Comparison of ENCODE assay signal across 8 cellular contexts in genomic region chrX:20267599-20267923, GRCh38. TPM values are rescaled to one million over a fixed set of nuclear protein-coding genes. Genes with fewer than 3 reads are reported as not detected.
A peak's percentile ranks its signal among the peaks of the same experiment; 100 is the strongest.
DNase-seq lines count a peak whose midpoint lies in the region; ATAC-seq, FAIRE-seq and TF ChIP-seq lines count a peak whose summit lies in the region.

No MANE protein-coding gene starts in this region.

- H3K9me3 ChIP-seq in SK-N-SH (no peaks in the 10 kb centered on the region), astrocyte (ENCODE audit: insufficient read depth, low read depth, low read length) (no peaks in the 10 kb centered on the region), HepG2 (ENCODE audit: low read length) (no peaks in the 10 kb centered on the region)

- H3K36me3 ChIP-seq in SK-N-SH (replicated peaks in 1 of 2; ENCODE audit: control insufficient read depth in 1 of 2, insufficient read depth in 2 of 2, low read length in 1 of 2) (no peaks in the 10 kb centered on the region), astrocyte (ENCODE audit: insufficient read depth, low read length) (no peaks in the 10 kb centered on the region), HepG2 (replicated peaks in 1 of 2; ENCODE audit: control insufficient read depth in 1 of 2, insufficient read depth in 2 of 2, low read length in 2 of 2) (no peaks in the 10 kb centered on the region; a peak in 1 of 5 replicates)

- no peaks in the 10 kb centered on the region for H3K27me3 Mint-ChIP-seq in astrocyte (ENCODE audit: low read depth, unreplicated experiment)

- H2AFZ ChIP-seq in SK-N-SH (ENCODE audit: low read depth) (peak overlapping the region; percentile 73; the same call in 1 of the 2 replicates), astrocyte (ENCODE audit: low read depth, low read length) (peak overlapping the region; percentile 82), HepG2 (ENCODE audit: low read length) (no peak overlapping the region)

- H3K4me1 ChIP-seq in SK-N-SH (ENCODE audit: control insufficient read depth in 1 of 2, insufficient read depth in 2 of 2, low read depth in 1 of 2, low read length in 1 of 2): no peaks in the 10 kb centered on the region; a peak in 2 of 4 replicates
- H3K4me1 ChIP-seq in astrocyte (ENCODE audit: insufficient read depth, low read length): peaks cover 15% of the 10 kb centered on the region
- H3K4me1 ChIP-seq in HepG2 (ENCODE audit: insufficient read depth, low read length): peaks cover 54% of the 10 kb centered on the region

- no peaks in the 10 kb centered on the region for H3K36me3 Mint-ChIP-seq in astrocyte (ENCODE audit: low read depth, unreplicated experiment)

- H3K4me2 ChIP-seq in SK-N-SH (peak overlapping the region; percentile 70), astrocyte (ENCODE audit: low read length) (peak overlapping the region; percentile 86), HepG2 (ENCODE audit: low read depth, low read length) (no peak overlapping the region)

- DNase-seq in SK-N-SH (no peak), astrocyte (ENCODE audit: low read depth) (no peak), HepG2 (ENCODE audit: low spot score) (no peak), GDM1 (lab: John Stamatoyannopoulos, UW) (no peak), NCI-H446 treated with DMSO at 0.1 percent for 48 hours (lab: John Stamatoyannopoulos, UW) (no peak), NCI-H1694 treated with DMSO at 0.1 percent for 48 hours (lab: John Stamatoyannopoulos, UW) (no peak)

- CTCF ChIA-PET in SK-N-SH (lab: Yijun Ruan, JAX) (interaction anchor here (1.3 kb wide), 1 partner anchor 14 kb away, joined by 3 read pairs; no protein-coding TSS in a partner anchor), HepG2 (lab: Yijun Ruan, JAX; ENCODE audit: low intra/inter-chr PET ratio, low total read pairs) (no interaction called here)

- intact Hi-C loops in HepG2 (cut with micrococcal nuclease; ENCODE audit: unreplicated experiment): no loop called here

- H4K20me1 ChIP-seq in SK-N-SH (ENCODE audit: insufficient read depth) (peaks cover 6% of the 10 kb centered on the region), astrocyte (ENCODE audit: insufficient read depth, low read length) (peaks cover 6% of the 10 kb centered on the region), HepG2 (ENCODE audit: insufficient read depth, low read length) (no peaks in the 10 kb centered on the region)

- FAIRE-seq in astrocyte (lab: Jason Lieb, UNC): no peak
- FAIRE-seq in HepG2 (lab: Jason Lieb, UNC): no peak

- BruUV-seq in HepG2 (replicated peaks; lab: Mats Ljungman, UMichigan): no TSS peak

- peaks cover 17% of the 10 kb centered on the region for H3F3A ChIP-seq in SK-N-SH (replicated peaks; ENCODE audit: insufficient read depth)

- H3K79me2 ChIP-seq in SK-N-SH (ENCODE audit: insufficient read depth): peaks cover 25% of the 10 kb centered on the region
- H3K79me2 ChIP-seq in astrocyte (ENCODE audit: insufficient read depth, low read length): peaks cover 32% of the 10 kb centered on the region
- H3K79me2 ChIP-seq in HepG2 (ENCODE audit: insufficient read depth, low read length): peaks cover 38% of the 10 kb centered on the region

- 9% methylated on average over 15 of the region's 15 CpGs for WGBS in SK-N-SH (ENCODE audit: low lambda C conversion rate)
- WGBS in HepG2 (ENCODE audit: low lambda C conversion rate): 93% methylated on average over 15 of the region's 15 CpGs

- H3K4me3 ChIP-seq in SK-N-SH (ENCODE audit: low read depth in 2 of 2, low read length in 1 of 2) (peak overlapping the region; percentile 50 to 66), astrocyte (ENCODE audit: insufficient read depth, low read depth, low read length) (peak overlapping the region; percentile 66), HepG2 (replicated peaks in 1 of 3; ENCODE audit: insufficient read depth in 1 of 3, low read depth in 2 of 3, low read length in 3 of 3) (no peak overlapping the region)

- in situ Hi-C loops in HepG2 (cut with HindIII; ENCODE audit: extremely low pct_ligation_motif_present, low pct_unique_long_range_greater_than_20kb): loop anchor here (10.0 kb wide), 1 partner anchor 97 kb away; no protein-coding TSS in a partner anchor

- ATAC-seq in SK-N-SH treated with all-trans-retinoic acid at 6 μM for 48 hours (no peak), HepG2 (no peak)

- TF ChIP-seq EP300 in SK-N-SH (IDR thresholded peaks at IDR 0.05; ENCODE audit: borderline replicate concordance in 1 of 2, low read depth in 1 of 2, low read length in 1 of 2) (no peak), HepG2 (IDR thresholded peaks at IDR 0.05; ENCODE audit: low read depth in 2 of 2, low read length in 2 of 2) (no peak), HepG2 (CRISPR knock-in tag; IDR thresholded peaks at IDR 0.05; ENCODE audit: borderline replicate concordance) (no peak)

- peak overlapping the region; percentile 86 for H3K4me3 Mint-ChIP-seq in astrocyte (ENCODE audit: unreplicated experiment)

- no peaks in the 10 kb centered on the region for H3K9me3 Mint-ChIP-seq in astrocyte (ENCODE audit: unreplicated experiment)

- TF ChIP-seq CTCF in SK-N-SH (IDR thresholded peaks at IDR 0.05): no peak
- no peak for TF ChIP-seq CTCF in astrocyte (IDR thresholded peaks at IDR 0.05; ENCODE audit: insufficient read depth, low read depth, low read length)
- no peak for TF ChIP-seq CTCF in HepG2 (CRISPR knock-in tag; IDR thresholded peaks at IDR 0.05)

- POLR2A ChIA-PET in SK-N-SH (lab: Yijun Ruan, JAX) (no interaction called here), HepG2 (lab: Yijun Ruan, JAX) (interaction anchor here (0.8 to 3.3 kb wide), 4 partner anchors 94 to 213 kb away, joined by 3 to 15 read pairs (median 3); no protein-coding TSS in a partner anchor)

- H3K9me2 ChIP-seq in SK-N-SH: no peaks in the 10 kb centered on the region

- no peak for TF ChIP-seq POLR2A in HepG2 (IDR thresholded peaks at IDR 0.05; ENCODE audit: insufficient read depth in 1 of 2, low read depth in 2 of 2, low read length in 2 of 2)

- peak overlapping the region; percentile 62; the same call in 1 of the 2 replicates for H3K9ac ChIP-seq in SK-N-SH
- H3K9ac ChIP-seq in astrocyte (ENCODE audit: low read length): peak overlapping the region; percentile 79
- no peak overlapping the region for H3K9ac ChIP-seq in HepG2 (ENCODE audit: insufficient read depth, low read depth, low read length)

- H3K27ac Mint-ChIP-seq in astrocyte (ENCODE audit: unreplicated experiment): peak overlapping the region; percentile 47

- H3K27ac ChIP-seq in SK-N-SH (ENCODE audit: low read depth in 2 of 2, low read length in 1 of 2): peak overlapping the region in 1 of 2 experiments; percentile 81; a peak in 1 of 4 replicates
- no peak overlapping the region for H3K27ac ChIP-seq in astrocyte (ENCODE audit: low read depth, low read length)
- peak overlapping the region; percentile 46 for H3K27ac ChIP-seq in HepG2 (ENCODE audit: extremely low read length, insufficient read depth, low read length)
- peak overlapping the region; percentile 69 for H3K27ac ChIP-seq in temporal lobe (ENCODE audit: low read depth, low read length)

- H3K27me3 ChIP-seq in SK-N-SH (ENCODE audit: insufficient read depth) (no peaks in the 10 kb centered on the region; the same call in 1 of the 2 replicates), astrocyte (ENCODE audit: insufficient read depth, low read length) (no peaks in the 10 kb centered on the region), HepG2 (ENCODE audit: control insufficient read depth in 1 of 2, insufficient read depth in 2 of 2, low read length in 2 of 2) (no peaks in the 10 kb centered on the region; a peak in 1 of 5 replicates)

- TF ChIP-seq RAD21 in SK-N-SH (IDR thresholded peaks at IDR 0.05; ENCODE audit: low read length) (no peak), HepG2 (CRISPR knock-in tag; IDR thresholded peaks at IDR 0.05) (no peak)

- H3K4me1 Mint-ChIP-seq in astrocyte (ENCODE audit: low read depth, unreplicated experiment): peaks cover 7% of the 10 kb centered on the region

TF ChIP-seq in SK-N-SH treated with all-trans-retinoic acid at 6 μM for 48 hours, 23 proteins besides CTCF, POLR2A, EP300 and RAD21 (continues in another document):
- TF ChIP-seq TOX (CRISPR knock-in tag; IDR thresholded peaks at IDR 0.05; ENCODE audit: borderline replicate concordance): no peak
- TF ChIP-seq BACH2 (CRISPR knock-in tag; IDR thresholded peaks at IDR 0.05; ENCODE audit: borderline replicate concordance): no peak
- TF ChIP-seq SNAI2 (CRISPR knock-in tag; IDR thresholded peaks at IDR 0.05): no peak

TF ChIP-seq in HepG2, 621 proteins besides CTCF, POLR2A, EP300 and RAD21 (continues in another document):
- no peak for TF ChIP-seq TBX2 (CRISPR knock-in tag; IDR thresholded peaks at IDR 0.05; ENCODE audit: borderline replicate concordance)

RNA-seq across cellular contexts. Expression of gene RPS6KA3, which starts 0.9 kb away (rescaled TPM):
- polyA plus RNA-seq in SK-N-SH (2012; rRNA removed): 14.3 and 20.8 TPM in 2 replicates
- polyA plus RNA-seq in SK-N-SH (2012; cell fraction: cytosol; rRNA removed): 21.6 and 24.3 TPM in 2 replicates
- 10.5 and 22.1 TPM in 2 replicates for polyA plus RNA-seq in SK-N-SH (2012; cell fraction: nucleus; rRNA removed)
- 34.3 and 42.9 TPM in 2 replicates for total RNA-seq in astrocyte
- total RNA-seq in HepG2 (2016; rRNA removed; fragmentation: Illumina TruSeq; extraction: Trizol): 357 and 581 TPM in 2 replicates
- total RNA-seq in HepG2 (2016; cell fraction: cytosol; rRNA removed; fragmentation: Illumina TruSeq; extraction: Trizol; ENCODE audit: low read depth): 39.1 and 45.2 TPM in 2 replicates
- total RNA-seq in HepG2 (2016; cell fraction: insoluble cytoplasmic fraction; rRNA removed; fragmentation: Illumina TruSeq; extraction: Trizol): 349 and 590 TPM in 2 replicates
- total RNA-seq in HepG2 (2016; cell fraction: membrane; rRNA removed; fragmentation: Illumina TruSeq; extraction: Trizol): 147 and 153 TPM in 2 replicates
- total RNA-seq in HepG2 (2016; cell fraction: nucleus; rRNA removed; fragmentation: Illumina TruSeq; extraction: Trizol): 192 and 216 TPM in 2 replicates
- polyA plus RNA-seq in HepG2 (2011; rRNA removed): 227 and 314 TPM in 2 replicates
- polyA plus RNA-seq in HepG2 (2011; cell fraction: cytosol; rRNA removed): 147 and 185 TPM in 2 replicates
- polyA plus RNA-seq in HepG2 (2011; cell fraction: nucleus; rRNA removed): 92.7 and 110 TPM in 2 replicates
- polyA plus RNA-seq in HepG2 (2012): 161 and 256 TPM in 2 replicates
- 11.1 and 12.4 TPM in 2 replicates for polyA plus RNA-seq in HepG2 (2016; cell fraction: cytosol; fragmentation: Illumina TruSeq; extraction: Trizol; ENCODE audit: low read depth)
- 353 and 377 TPM in 2 replicates for polyA plus RNA-seq in HepG2 (2016; cell fraction: insoluble cytoplasmic fraction; fragmentation: Illumina TruSeq; extraction: Trizol; ENCODE audit: low read depth)
- 48.9 and 49.3 TPM in 2 replicates for polyA plus RNA-seq in HepG2 (2016; cell fraction: membrane; fragmentation: Illumina TruSeq; extraction: Trizol; ENCODE audit: low read depth)
- polyA plus RNA-seq in HepG2 (2016; cell fraction: nucleus; fragmentation: Illumina TruSeq; extraction: Trizol; ENCODE audit: insufficient read depth, low read depth): 170 and 191 TPM in 2 replicates
- polyA minus RNA-seq in HepG2 (2011; rRNA and poly(A)+ RNA removed; ENCODE audit: low replicate concordance): 81.9 and 319 TPM in 2 replicates
- 374 and 443 TPM in 2 replicates for polyA minus RNA-seq in HepG2 (2011; cell fraction: cytosol; rRNA and poly(A)+ RNA removed)
- 200 and 259 TPM in 2 replicates for polyA minus RNA-seq in HepG2 (2011; cell fraction: nucleus; rRNA and poly(A)+ RNA removed)
- 22.6 TPM for total RNA-seq in temporal lobe

Comparison
In these comparisons a context has a peak if more than half of its experiments do, and no peak if none do; other contexts are left out.
1. H3K4me3 ChIP-seq: peak in SK-N-SH (2 of 2) and astrocyte (single experiment); none in HepG2 (0 of 3).